In genomic region chr18:25335676-25336075, GRCh38 we compare ENCODE assay signal across 19 cellular contexts. TPM values are rescaled to one million over a fixed set of nuclear protein-coding genes. Genes with fewer than 3 reads are reported as not detected.
DNase-seq lines count a peak whose midpoint lies in the region; ATAC-seq and TF ChIP-seq lines count a peak whose summit lies in the region.
"Had no signal": no experiment of that assay in that cellular context is flagged by ENCODE, and none has a peak within 500 bp of the region (broad histone marks: within the 10 kb centered on the region; RNA-seq: fewer than 3 reads in every experiment).

No MANE protein-coding gene starts in this region.

- H3K9me3 ChIP-seq in adrenal gland (replicated peaks in 1 of 3) (no peaks in the 10 kb centered on the region), Caco-2 (no peaks in the 10 kb centered on the region)
- H3K9me3 ChIP-seq: A549, BE2C, BLaER1 had no signal

- 43 to 51% (median 47%) methylated on average over 6 of the region's 6 CpGs for WGBS in adrenal gland, 4 donors

- no peaks in the 10 kb centered on the region for H3K9me3 Mint-ChIP-seq in Caco-2 (ENCODE audit: unreplicated experiment)
- H3K9me3 Mint-ChIP-seq: CD14-positive monocyte; CD4-positive, CD25-positive, alpha-beta regulatory T cell had no signal

- no peak overlapping the region for H3K4me3 Mint-ChIP-seq in Caco-2 (ENCODE audit: unreplicated experiment)
- H3K4me3 Mint-ChIP-seq: CD14-positive monocyte; CD4-positive, alpha-beta memory T cell; CD4-positive, CD25-positive, alpha-beta regulatory T cell; CD8-positive, alpha-beta memory T cell had no signal

- H3K27ac ChIP-seq in adrenal gland, result peak overlapping the region in 2 of 5 donors; percentile 6 to 8
- H3K27ac ChIP-seq: 22Rv1, A549, BLaER1 had no signal

- no peak overlapping the region for H3K4me3 ChIP-seq in adrenal gland
- no peak overlapping the region for H3K4me3 ChIP-seq in Caco-2 (ENCODE audit: low read depth, low read length)
- H3K4me3 ChIP-seq: A549, BLaER1 had no signal

- intact Hi-C loops in Right ventricle myocardium inferior (cut with DNase I) (no loop called here), left ventricle myocardium superior (cut with micrococcal nuclease) (no loop called here), adrenal gland (cut with DNase I) (no loop called here), sciatic nerve (cut with DNase I) (no loop called here), Caco-2 (cut with micrococcal nuclease; ENCODE audit: unreplicated experiment) (no loop called here)

- H3K27me3 ChIP-seq in adrenal gland (no peaks in the 10 kb centered on the region), Caco-2 (replicated peaks; ENCODE audit: control insufficient read depth, insufficient read depth, low read length) (no peaks in the 10 kb centered on the region)
- H3K27me3 ChIP-seq: BE2C had no signal

- no peaks in the 10 kb centered on the region for H3K4me1 Mint-ChIP-seq in Caco-2 (ENCODE audit: low read depth, unreplicated experiment)
- H3K4me1 Mint-ChIP-seq: CD14-positive monocyte; CD4-positive, alpha-beta memory T cell; CD4-positive, CD25-positive, alpha-beta regulatory T cell; CD8-positive, alpha-beta memory T cell had no signal

- BruUV-seq in Caco-2 (replicated peaks; lab: Mats Ljungman, UMichigan), result no TSS peak

- DNase-seq in Right ventricle myocardium inferior (ENCODE audit: missing footprints) (no peak), left ventricle myocardium superior (no peak), adrenal gland (peak in 5 of 7 donors; percentile 32 to 59 (median 43)), sciatic nerve (ENCODE audit: low spot score) (no peak), Caco-2 (no peak)
- DNase-seq: BE2C; C1 segment of cervical spinal cord; Calu3; CD4-positive, alpha-beta memory T cell; CD4-positive, CD25-positive, alpha-beta regulatory T cell; CD8-positive, alpha-beta memory T cell; COR-L47; DMS79 treated with DMSO at 0.1 percent for 48 hours; GF-D8 had no signal

- H3K27me3 Mint-ChIP-seq in Caco-2 (ENCODE audit: insufficient read depth, unreplicated experiment), result peaks cover 8% of the 10 kb centered on the region

- H3K36me3 ChIP-seq in adrenal gland (replicated peaks in 1 of 2) (no peaks in the 10 kb centered on the region), Caco-2 (ENCODE audit: control insufficient read depth, insufficient read depth, low read length) (no peaks in the 10 kb centered on the region)
- H3K36me3 ChIP-seq: BE2C, BLaER1 had no signal

- CTCF ChIA-PET in Caco-2 (lab: Charles Lee), result no interaction called here

- POLR2A ChIA-PET in Caco-2 (lab: Charles Lee), result no interaction called here

- H3K4me1 ChIP-seq in adrenal gland (replicated peaks in 1 of 2) (peaks cover 12 to 22% of the 10 kb centered on the region in 2 donors), Caco-2 (no peaks in the 10 kb centered on the region)
- H3K4me1 ChIP-seq: A549, BE2C, BLaER1 had no signal

- H3K27ac Mint-ChIP-seq in Caco-2 (ENCODE audit: unreplicated experiment), result no peak overlapping the region
- H3K27ac Mint-ChIP-seq: CD14-positive monocyte; CD4-positive, alpha-beta memory T cell; CD4-positive, CD25-positive, alpha-beta regulatory T cell had no signal

- no peaks in the 10 kb centered on the region for H3K36me3 Mint-ChIP-seq in Caco-2 (ENCODE audit: insufficient read depth, unreplicated experiment)
- H3K36me3 Mint-ChIP-seq: CD14-positive monocyte; CD4-positive, alpha-beta memory T cell; CD4-positive, CD25-positive, alpha-beta regulatory T cell; CD8-positive, alpha-beta memory T cell had no signal

- TF ChIP-seq CTCF in adrenal gland (IDR thresholded peaks at IDR 0.05) (no peak), Caco-2 (IDR thresholded peaks at IDR 0.05; ENCODE audit: insufficient read depth in 1 of 2, low read depth in 1 of 2, low read length in 1 of 2, severe bottlenecking in 1 of 2, unreplicated experiment in 1 of 2) (no peak)

- ATAC-seq in Right ventricle myocardium inferior (peak; percentile 37), left ventricle myocardium superior (no peak), sciatic nerve (peak; percentile 69)
- ATAC-seq: A549 had no signal

- no peak for TF ChIP-seq POLR2A in adrenal gland (IDR thresholded peaks at IDR 0.05)

RNA-seq across cellular contexts. Expression of gene ZNF521, which starts 16.3 kb away (rescaled TPM):
- total RNA-seq in Right ventricle myocardium inferior, result 29.6 TPM
- 28.8 TPM for total RNA-seq in left ventricle myocardium superior
- total RNA-seq in adrenal gland, result 100 to 1,000 TPM in 1 of 8 donors, 10 to 100 TPM in 7; 22.5 to 270 (median 49.1) TPM
- polyA plus RNA-seq in adrenal gland, result 10 to 100 TPM in 1 of 3 donors, 1 to 10 TPM in 2; 3.7 to 15.9 (median 6.2) TPM
- total RNA-seq in sciatic nerve, result 57.1 TPM
- total RNA-seq in Caco-2 (2022), result 0.09 TPM in 1 of 2 replicates, not detected in the other
- total RNA-seq: A172; Calu3; CD4-positive, alpha-beta memory T cell; CD8-positive, alpha-beta memory T cell had no signal
- polyA plus RNA-seq: A549; CD4-positive, alpha-beta memory T cell; CD4-positive, CD25-positive, alpha-beta regulatory T cell; CD8-positive, alpha-beta memory T cell had no signal

Comparison
In these comparisons a context has a peak if more than half of its experiments do, and no peak if none do; other contexts are left out.
1. DNase-seq: peak in adrenal gland (5 of 7); none in Right ventricle myocardium inferior (single experiment), left ventricle myocardium superior (single experiment), sciatic nerve (single experiment) and Caco-2 (0 of 2).
2. RNA of gene ZNF521, which starts 16.3 kb away (total RNA-seq): 57.1 TPM in sciatic nerve (single experiment), 22.5 to 270 TPM in adrenal gland, 29.6 TPM in Right ventricle myocardium inferior (single experiment) and 28.8 TPM in left ventricle myocardium superior (single experiment); 0.09 TPM in Caco-2; every median in the first group is over 10 times any median in the second.